In the genomic region with DNA sequence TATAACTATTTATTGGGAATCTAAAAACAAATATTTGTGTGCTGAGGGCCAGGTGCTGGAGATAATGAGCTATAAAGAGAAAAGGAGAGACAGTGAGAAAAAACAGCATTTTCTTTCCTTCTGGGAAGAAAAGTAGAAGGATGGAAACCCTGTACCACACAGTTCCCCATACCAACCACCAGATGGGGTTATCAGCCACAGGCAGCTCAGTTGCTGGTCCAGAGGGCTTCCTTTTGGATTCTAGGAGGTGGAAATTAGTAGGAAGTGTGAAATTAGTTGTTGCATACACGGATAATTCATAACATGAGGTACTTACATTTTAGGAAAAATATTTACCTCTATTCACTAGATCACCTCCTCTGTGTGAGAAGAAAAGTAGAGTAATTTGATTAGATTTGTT, we compare ENCODE assay signal across 9 cellular contexts.
DNase-seq lines count a peak whose midpoint lies in the region; ATAC-seq and TF ChIP-seq lines count a peak whose summit lies in the region.
"Had no signal": no experiment of that assay in that cellular context is flagged by ENCODE, and none has a peak within 500 bp of the region (broad histone marks: within the 10 kb centered on the region; RNA-seq: fewer than 3 reads in every experiment).

No MANE protein-coding gene starts in this region.

- no peaks in the 10 kb centered on the region for H3K36me3 ChIP-seq in BJ (ENCODE audit: control insufficient read depth, insufficient read depth, low read length)
- no peaks in the 10 kb centered on the region for H3K36me3 ChIP-seq in iPS DF 6.9 (ENCODE audit: control insufficient read depth, insufficient read depth, low read length)

- WGBS in iPS DF 6.9 (ENCODE audit: insufficient coverage, insufficient read length) = no CpG with 5 or more reads among the region's 1 CpG

- POLR2A ChIA-PET in BJ (lab: Charles Lee) = no interaction called here

- CTCF ChIA-PET in BJ (lab: Yijun Ruan, JAX) = interaction anchor here (0.7 kb wide), 1 partner anchor 233 kb away, joined by 3 read pairs; no protein-coding TSS in a partner anchor

- DNase-seq in BJ (ENCODE audit: low read depth) (no peak), SKM-1 (lab: John Stamatoyannopoulos, UW; ENCODE audit: unreplicated experiment) (peak; percentile 7), iPS DF 6.9 (ENCODE audit: low read depth, low spot score) (peak; percentile 35), GM19238 (ENCODE audit: insufficient read length, low spot score) (no peak)
- DNase-seq in activated T-cell treated with anti-CD3 and anti-CD28 coated beads, Interleukin-2, amount 50 U/mL, for 1 hour = no peak
- DNase-seq: effector memory CD4-positive, alpha-beta T cell had no signal

- ATAC-seq in GM19035 (IDR thresholded peaks at IDR 0.05; ENCODE audit: unreplicated experiment) (no peak), HG02970 (IDR thresholded peaks at IDR 0.05; ENCODE audit: low FRiP score, unreplicated experiment) (no peak)

- peak; percentile 56; the same call in 1 of the 2 replicates for TF ChIP-seq CTCF in BJ (IDR thresholded peaks at IDR 0.05; ENCODE audit: insufficient read depth, low read depth, low read length)
- TF ChIP-seq CTCF in GM12875 (IDR thresholded peaks at IDR 0.05; ENCODE audit: borderline replicate concordance, insufficient read depth, low read depth, low read length) = peak; percentile 43; the same call in 1 of the 2 replicates

- H3K27ac ChIP-seq in iPS DF 6.9 (ENCODE audit: low read length) = no peak overlapping the region

- no peaks in the 10 kb centered on the region for H3K4me1 ChIP-seq in iPS DF 6.9 (ENCODE audit: control insufficient read depth, insufficient read depth, low read length)

- H3K9me3 ChIP-seq in iPS DF 6.9 (ENCODE audit: control insufficient read depth, insufficient read depth, low read length) = no peaks in the 10 kb centered on the region

- H3K27me3 ChIP-seq in BJ (ENCODE audit: control insufficient read depth, insufficient read depth, low read length) = no peaks in the 10 kb centered on the region
- H3K27me3 ChIP-seq in iPS DF 6.9 (ENCODE audit: control insufficient read depth, insufficient read depth, low read length) = no peaks in the 10 kb centered on the region

- H3K4me3 ChIP-seq in BJ (ENCODE audit: low read depth, low read length) (no peak overlapping the region), GM12875 (ENCODE audit: low read depth, low read length) (no peak overlapping the region), iPS DF 6.9 (ENCODE audit: low read length) (no peak overlapping the region)

Comparison
In these comparisons a context has a peak if more than half of its experiments do, and no peak if none do; other contexts are left out.
1. DNase-seq: peak in SKM-1 (single experiment) and iPS DF 6.9 (single experiment); none in BJ (single experiment), GM19238 (single experiment) and activated T-cell treated with anti-CD3 and anti-CD28 coated beads, Interleukin-2, amount 50 U/mL, for 1 hour (single experiment).